Comparison of ENCODE assay signal across 9 cellular contexts in genomic region chr5:14250094-14250777, GRCh38.
A peak's percentile ranks its signal among the peaks of the same experiment; 100 is the strongest.
DNase-seq lines count a peak whose midpoint lies in the region; ATAC-seq and TF ChIP-seq lines count a peak whose summit lies in the region.
"Had no signal": no experiment of that assay in that cellular context is flagged by ENCODE, and none has a peak within 500 bp of the region (broad histone marks: within the 10 kb centered on the region; RNA-seq: fewer than 3 reads in every experiment).

No MANE protein-coding gene starts in this region.

- TF ChIP-seq EP300 in esophagus muscularis mucosa (IDR thresholded peaks at IDR 0.05) = no peak

- 33% methylated on average over 15 of the region's 17 CpGs for WGBS in esophagus muscularis mucosa

- peaks cover 59 to 93% (median 86%) of the 10 kb centered on the region in 4 donors for H3K4me1 ChIP-seq in esophagus muscularis mucosa

- TF ChIP-seq CTCF in esophagus muscularis mucosa (IDR thresholded peaks at IDR 0.05) = no peak
- no peak for TF ChIP-seq CTCF in neural crest cell (conservative IDR thresholded peaks at IDR 0.05)
- no peak for TF ChIP-seq CTCF in GM20000 (IDR thresholded peaks at IDR 0.05; ENCODE audit: extremely low read depth, missing control alignments)

- ATAC-seq in HG02970 (IDR thresholded peaks at IDR 0.05; ENCODE audit: low FRiP score, unreplicated experiment) = peak; percentile 34

- peaks cover 63% of the 10 kb centered on the region for H3K4me1 Mint-ChIP-seq in neural crest cell

- H3K27ac Mint-ChIP-seq in neural crest cell (ENCODE audit: unreplicated experiment) = peak overlapping the region; percentile 89

- peak overlapping the region; percentile 25 to 31 (median 28) for H3K4me3 ChIP-seq in esophagus muscularis mucosa

- H3K36me3 ChIP-seq in esophagus muscularis mucosa = no peaks in the 10 kb centered on the region

- peaks cover 3% of the 10 kb centered on the region for H3K36me3 Mint-ChIP-seq in neural crest cell (ENCODE audit: low read depth)

- no peak for TF ChIP-seq POLR2A in esophagus muscularis mucosa (IDR thresholded peaks at IDR 0.05; ENCODE audit: low read depth)

- intact Hi-C loops in esophagus muscularis mucosa (cut with DNase I) = no loop called here

- no peaks in the 10 kb centered on the region for H3K27me3 Mint-ChIP-seq in neural crest cell (ENCODE audit: low read depth)

- H3K9me3 ChIP-seq in esophagus muscularis mucosa = no peaks in the 10 kb centered on the region

- peak overlapping the region; percentile 57 to 75 (median 73) for H3K27ac ChIP-seq in esophagus muscularis mucosa (replicated peaks in 1 of 4)

- H3K27me3 ChIP-seq in esophagus muscularis mucosa = no peaks in the 10 kb centered on the region

- peaks cover 4% of the 10 kb centered on the region for H3K9me3 Mint-ChIP-seq in neural crest cell

- DNase-seq in AG08396 (ENCODE audit: low spot score) = peak; percentile 45
- peak; percentile 81 for DNase-seq in NCI-H82 treated with DMSO at 0.1 percent for 48 hours (lab: John Stamatoyannopoulos, UW; ENCODE audit: unreplicated experiment)
- DNase-seq in esophagus muscularis mucosa (ENCODE audit: extremely low spot score) = no peak
- DNase-seq in neural crest cell (ENCODE audit: low read depth, low spot score) = peak; percentile 40
- DNase-seq in KG1 (lab: John Stamatoyannopoulos, UW) = no peak
- DNase-seq in GM20000 (ENCODE audit: low spot score) = no peak
- no peak for DNase-seq in stimulated activated naive CD4-positive, alpha-beta T cell (lab: John Stamatoyannopoulos, UW)
- DNase-seq: DND-41 had no signal

- H3K4me3 Mint-ChIP-seq in neural crest cell = no peak overlapping the region

Comparison
In these comparisons a context has a peak if more than half of its experiments do, and no peak if none do; other contexts are left out.
1. DNase-seq: peak in AG08396 (single experiment), NCI-H82 treated with DMSO at 0.1 percent for 48 hours (single experiment) and neural crest cell (single experiment); none in esophagus muscularis mucosa (single experiment), KG1 (single experiment), GM20000 (single experiment) and stimulated activated naive CD4-positive, alpha-beta T cell (0 of 6).